Comparison of ENCODE assay signal across 8 cellular contexts in the genomic region with DNA sequence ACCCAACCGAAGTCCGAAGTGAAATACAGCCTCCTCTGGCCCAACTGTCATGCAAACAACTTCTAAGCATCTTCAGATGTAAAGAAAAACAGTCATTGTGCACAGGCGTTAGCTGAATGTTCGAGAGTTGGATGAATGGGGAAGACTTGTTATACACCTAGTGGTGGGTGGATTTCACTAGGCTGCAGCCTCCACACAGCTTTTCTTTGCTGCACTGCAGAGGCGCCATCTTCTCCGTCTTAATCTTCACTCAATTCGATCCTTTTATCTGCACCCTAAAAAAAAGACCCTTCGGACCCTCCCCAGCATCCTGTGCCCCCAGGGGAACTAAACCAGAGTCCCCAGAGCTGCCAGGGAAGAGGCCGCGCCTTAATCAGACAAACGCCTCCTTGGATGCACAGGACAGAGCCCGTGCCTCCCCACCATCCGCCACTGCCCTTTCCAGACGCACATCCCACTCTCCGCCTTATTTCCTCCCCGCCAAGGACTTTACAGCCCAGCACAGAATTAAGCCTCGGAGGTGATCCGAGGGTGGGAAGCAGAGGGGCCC. TPM values are rescaled to one million over a fixed set of nuclear protein-coding genes. Genes with fewer than 3 reads are reported as not detected.
DNase-seq lines count a peak whose midpoint lies in the region; ATAC-seq and TF ChIP-seq lines count a peak whose summit lies in the region.

No MANE protein-coding gene starts in this region.

- peak overlapping the region; percentile 78 for H3K27ac ChIP-seq in neutrophil
- peak overlapping the region; percentile 81 to 90 (median 86) for H3K27ac ChIP-seq in upper lobe of left lung

- ATAC-seq in GM19438 (IDR thresholded peaks at IDR 0.05; ENCODE audit: low read depth, unreplicated experiment), result peak; percentile 57
- peak; percentile 65 to 67 for ATAC-seq in upper lobe of left lung (ENCODE audit: low FRiP score in 2 of 2)

- no peak for TF ChIP-seq EP300 in upper lobe of left lung (IDR thresholded peaks at IDR 0.05)

- peak overlapping the region; percentile 57 to 89 (median 79) for H3K27ac Mint-ChIP-seq in CD14-positive monocyte
- peak overlapping the region; percentile 66 for H3K27ac Mint-ChIP-seq in activated naive CD4-positive, alpha-beta T cell treated with anti-CD3 and anti-CD28 coated beads, Interleukin-2, amount 10 ng/mL, durations not matched to agents 7 days and 5 days

- peak; percentile 36 for TF ChIP-seq CTCF in CD14-positive monocyte (IDR thresholded peaks at IDR 0.05)
- no peak for TF ChIP-seq CTCF in neutrophil (IDR thresholded peaks at IDR 0.05)
- TF ChIP-seq CTCF in upper lobe of left lung (IDR thresholded peaks at IDR 0.05), result peak in 4 of 6 experiments; percentile 14 to 36 (median 25)

- no peak for TF ChIP-seq POLR2A in upper lobe of left lung (IDR thresholded peaks at IDR 0.05)

- H3K4me1 ChIP-seq in neutrophil (ENCODE audit: control insufficient read depth in 1 of 2, insufficient read depth in 1 of 2, low read depth in 1 of 2, low read length in 1 of 2), result peaks cover 48 to 59% of the 10 kb centered on the region in 2 experiments
- H3K4me1 ChIP-seq in upper lobe of left lung, result peaks cover 19 to 34% (median 26%) of the 10 kb centered on the region in 4 donors

- H3K27me3 ChIP-seq in neutrophil (no peaks in the 10 kb centered on the region), upper lobe of left lung (no peaks in the 10 kb centered on the region)

- H3K27me3 Mint-ChIP-seq in CD14-positive monocyte (ENCODE audit: low read depth in 3 of 3), result peaks cover 3 to 9% (median 5%) of the 10 kb centered on the region in 3 donors
- peaks cover 5% of the 10 kb centered on the region for H3K27me3 Mint-ChIP-seq in activated naive CD4-positive, alpha-beta T cell treated with anti-CD3 and anti-CD28 coated beads, Interleukin-2, amount 10 ng/mL, durations not matched to agents 7 days and 5 days

- CTCF ChIA-PET in activated naive CD4-positive, alpha-beta T cell treated with anti-CD3 and anti-CD28 coated beads, Interleukin-2, amount 10 ng/mL, durations not matched to agents 7 days and 5 days (lab: Charles Lee), result interaction anchor here (0.8 to 4.6 kb wide), 11 partner anchors 10 to 288 kb away, joined by 3 to 36 read pairs (median 4); no protein-coding TSS in a partner anchor

- H3K36me3 ChIP-seq in neutrophil (no peaks in the 10 kb centered on the region), upper lobe of left lung (no peaks in the 10 kb centered on the region)

- no peaks in the 10 kb centered on the region for H3K9me3 Mint-ChIP-seq in CD14-positive monocyte
- H3K9me3 Mint-ChIP-seq in activated naive CD4-positive, alpha-beta T cell treated with anti-CD3 and anti-CD28 coated beads, Interleukin-2, amount 10 ng/mL, durations not matched to agents 7 days and 5 days, result no peaks in the 10 kb centered on the region

- H3K4me3 ChIP-seq in neutrophil (ENCODE audit: low read depth in 1 of 2, low read length in 1 of 2), result peak overlapping the region; percentile 87 to 91
- H3K4me3 ChIP-seq in upper lobe of left lung, result peak overlapping the region; percentile 63 to 98 (median 92)

- DNase-seq in CD14-positive monocyte (ENCODE audit: low spot score) (no peak), HT1080 (ENCODE audit: low read depth) (peak; percentile 66), NOMO-1 treated with dmso at 0.1 percent for 144 hours (lab: John Stamatoyannopoulos, UW; ENCODE audit: unreplicated experiment) (peak; percentile 66), germinal center (ENCODE audit: low spot score) (peak; percentile 24), upper lobe of left lung (peak in 1 of 2 donors; percentile 36)
- DNase-seq in activated naive CD4-positive, alpha-beta T cell treated with anti-CD3 and anti-CD28 coated beads, Interleukin-2, amount 10 ng/mL, durations not matched to agents 7 days and 5 days, result peak; percentile 63

- peak overlapping the region; percentile 96 to 97 for H3K4me3 Mint-ChIP-seq in CD14-positive monocyte
- H3K4me3 Mint-ChIP-seq in activated naive CD4-positive, alpha-beta T cell treated with anti-CD3 and anti-CD28 coated beads, Interleukin-2, amount 10 ng/mL, durations not matched to agents 7 days and 5 days, result peak overlapping the region; percentile 83

- H3K36me3 Mint-ChIP-seq in CD14-positive monocyte, result no peaks in the 10 kb centered on the region
- H3K36me3 Mint-ChIP-seq in activated naive CD4-positive, alpha-beta T cell treated with anti-CD3 and anti-CD28 coated beads, Interleukin-2, amount 10 ng/mL, durations not matched to agents 7 days and 5 days, result peaks cover 2% of the 10 kb centered on the region

- H3K9me3 ChIP-seq in neutrophil (no peaks in the 10 kb centered on the region), upper lobe of left lung (no peaks in the 10 kb centered on the region)

- intact Hi-C loops in CD14-positive monocyte (cut with micrococcal nuclease), result loop anchor here in 1 of 2 donors (5.0 kb wide), 1 partner anchor 202 kb away; no protein-coding TSS in a partner anchor

- WGBS in upper lobe of left lung, 2 donors, result 1% methylated on average over 18 of the region's 18 CpGs

- peaks cover 46% of the 10 kb centered on the region for H3K4me1 Mint-ChIP-seq in CD14-positive monocyte
- peaks cover 14% of the 10 kb centered on the region for H3K4me1 Mint-ChIP-seq in activated naive CD4-positive, alpha-beta T cell treated with anti-CD3 and anti-CD28 coated beads, Interleukin-2, amount 10 ng/mL, durations not matched to agents 7 days and 5 days

RNA-seq across cellular contexts. Expression of a gene that starts 1.4 kb away (rescaled TPM):
- polyA plus RNA-seq in CD14-positive monocyte, result 10 to 100 TPM; 28.0 to 35.1 TPM
- total RNA-seq in HT1080 (2014; rRNA removed; shearing (Covaris generic)), result 181 and 235 TPM in 2 replicates
- polyA plus RNA-seq in HT1080 (2015; cell fraction: cytosol; rRNA removed), result 379 and 459 TPM in 2 replicates
- polyA plus RNA-seq in HT1080 (2015; cell fraction: nucleus; rRNA removed), result 1,237 and 1,428 TPM in 2 replicates
- 100 to 1,000 TPM; 177 to 444 (median 391) TPM for total RNA-seq in upper lobe of left lung
